ENCODE assay signal across 23 cellular contexts in genomic region chr7:117148971-117149370, GRCh38.
A peak's percentile ranks its signal among the peaks of the same experiment; 100 is the strongest.
DNase-seq lines count a peak whose midpoint lies in the region; ATAC-seq and TF ChIP-seq lines count a peak whose summit lies in the region.
"Had no signal": no experiment of that assay in that cellular context is flagged by ENCODE, and none has a peak within 500 bp of the region (broad histone marks: within the 10 kb centered on the region; RNA-seq: fewer than 3 reads in every experiment).

No MANE protein-coding gene starts in this region.

- CTCF ChIA-PET in CD8-positive, alpha-beta memory T cell (lab: Charles Lee) = no interaction called here

- no peak for DNase-seq in cardiac muscle cell (ENCODE audit: low read depth in 1 of 2, low spot score in 1 of 2)
- no peak for DNase-seq in heart left ventricle
- DNase-seq in glutamatergic neuron = no peak
- peak; percentile 44 for DNase-seq in iPS-NIHi7 (ENCODE audit: extremely low spot score)
- no peak for DNase-seq in prostate gland (ENCODE audit: low spot score)
- DNase-seq in kidney glomerular epithelial cell (lab: John Stamatoyannopoulos, UW) = no peak
- no peak for DNase-seq in CD8-positive, alpha-beta memory T cell
- DNase-seq: DMS153, DND-41, HFFc6, MM.1S, NCI-H2029, NCI-H446, NCI-H526 treated with DMSO at 0.1 percent for 48 hours, Right ventricle myocardium superior, RPMI8226 had no signal

- no peak for TF ChIP-seq CTCF in cardiac muscle cell (IDR thresholded peaks at IDR 0.05; ENCODE audit: low read depth, low read length)
- TF ChIP-seq CTCF in heart left ventricle (IDR thresholded peaks at IDR 0.05) = no peak
- TF ChIP-seq CTCF in glutamatergic neuron (IDR thresholded peaks at IDR 0.05; ENCODE audit: partially characterized antibody, unreplicated experiment) = no peak
- TF ChIP-seq CTCF in prostate gland (IDR thresholded peaks at IDR 0.05) = no peak

- POLR2A ChIA-PET in CD8-positive, alpha-beta memory T cell (lab: Charles Lee) = no interaction called here

- no peak overlapping the region for H3K4me3 Mint-ChIP-seq in glutamatergic neuron (ENCODE audit: unreplicated experiment)
- no peak overlapping the region for H3K4me3 Mint-ChIP-seq in CD8-positive, alpha-beta memory T cell
- H3K4me3 Mint-ChIP-seq: B cell, HFFc6, IgD-negative memory B cell had no signal

- H3K9me3 ChIP-seq in cardiac muscle cell (ENCODE audit: low read depth) (no peaks in the 10 kb centered on the region), heart left ventricle (no peaks in the 10 kb centered on the region), prostate gland (no peaks in the 10 kb centered on the region)
- H3K9me3 ChIP-seq in CD8-positive, alpha-beta memory T cell (ENCODE audit: low read length) = no peaks in the 10 kb centered on the region
- H3K9me3 ChIP-seq: HAP-1, SJSA1 had no signal

- H3K9me3 Mint-ChIP-seq in glutamatergic neuron (ENCODE audit: unreplicated experiment) = peaks cover 5% of the 10 kb centered on the region
- H3K9me3 Mint-ChIP-seq in CD8-positive, alpha-beta memory T cell = no peaks in the 10 kb centered on the region
- H3K9me3 Mint-ChIP-seq: HFFc6, IgD-negative memory B cell had no signal

- H3K36me3 ChIP-seq in cardiac muscle cell = peaks cover 1% of the 10 kb centered on the region
- peaks cover 0 to 4% (median 0%) of the 10 kb centered on the region in 9 donors for H3K36me3 ChIP-seq in heart left ventricle
- H3K36me3 ChIP-seq in prostate gland = no peaks in the 10 kb centered on the region
- H3K36me3 ChIP-seq in CD8-positive, alpha-beta memory T cell (ENCODE audit: insufficient read depth, low read length) = no peaks in the 10 kb centered on the region
- H3K36me3 ChIP-seq: HAP-1 had no signal

- H3K27ac Mint-ChIP-seq in glutamatergic neuron (ENCODE audit: unreplicated experiment) = peak overlapping the region; percentile 90
- no peak overlapping the region for H3K27ac Mint-ChIP-seq in CD8-positive, alpha-beta memory T cell
- H3K27ac Mint-ChIP-seq: B cell, HFFc6, IgD-negative memory B cell had no signal

- WGBS in heart left ventricle, 4 donors = 94 to 97% (median 94%) methylated on average over 4 of the region's 4 CpGs
- WGBS in prostate gland = 91% methylated on average over 4 of the region's 4 CpGs

- peak overlapping the region; percentile 63 for H3K27ac ChIP-seq in cardiac muscle cell
- no peak overlapping the region for H3K27ac ChIP-seq in heart left ventricle
- no peak overlapping the region for H3K27ac ChIP-seq in prostate gland
- no peak overlapping the region for H3K27ac ChIP-seq in CD8-positive, alpha-beta memory T cell (ENCODE audit: low read depth, low read length)
- H3K27ac ChIP-seq: 22Rv1, C4-2B, KMS-11, SJSA1 had no signal

- H3K4me3 ChIP-seq in cardiac muscle cell (no peak overlapping the region), heart left ventricle (no peak overlapping the region), prostate gland (no peak overlapping the region)
- H3K4me3 ChIP-seq in CD8-positive, alpha-beta memory T cell (ENCODE audit: low read length) = no peak overlapping the region
- H3K4me3 ChIP-seq: HAP-1, SJSA1 had no signal

- TF ChIP-seq POLR2A in heart left ventricle (IDR thresholded peaks at IDR 0.05) = no peak
- no peak for TF ChIP-seq POLR2A in prostate gland (IDR thresholded peaks at IDR 0.05)

- peaks cover 37% of the 10 kb centered on the region for H3K4me1 Mint-ChIP-seq in glutamatergic neuron (ENCODE audit: low read depth, unreplicated experiment)
- no peaks in the 10 kb centered on the region for H3K4me1 Mint-ChIP-seq in CD8-positive, alpha-beta memory T cell
- H3K4me1 Mint-ChIP-seq: B cell, IgD-negative memory B cell had no signal

- H3K4me1 ChIP-seq in cardiac muscle cell (ENCODE audit: low read depth) = peaks cover 40% of the 10 kb centered on the region
- peaks cover 0 to 23% (median 6%) of the 10 kb centered on the region in 12 donors for H3K4me1 ChIP-seq in heart left ventricle
- H3K4me1 ChIP-seq in prostate gland (replicated peaks) = no peaks in the 10 kb centered on the region
- no peaks in the 10 kb centered on the region for H3K4me1 ChIP-seq in CD8-positive, alpha-beta memory T cell (ENCODE audit: insufficient read depth, low read length)
- H3K4me1 ChIP-seq: HAP-1, SJSA1 had no signal

- peaks cover 2% of the 10 kb centered on the region for H3K27me3 Mint-ChIP-seq in glutamatergic neuron (ENCODE audit: unreplicated experiment)
- no peaks in the 10 kb centered on the region for H3K27me3 Mint-ChIP-seq in CD8-positive, alpha-beta memory T cell
- H3K27me3 Mint-ChIP-seq: B cell, IgD-negative memory B cell had no signal

- H3K36me3 Mint-ChIP-seq in glutamatergic neuron (ENCODE audit: unreplicated experiment) = peaks cover 6% of the 10 kb centered on the region
- peaks cover 0 to 7% (median 4%) of the 10 kb centered on the region in 3 donors for H3K36me3 Mint-ChIP-seq in CD8-positive, alpha-beta memory T cell

- intact Hi-C loops in heart left ventricle (cut with DNase I) = no loop called here
- intact Hi-C loops in prostate gland (cut with DNase I) = no loop called here

- no peak for ATAC-seq in heart left ventricle

- no peaks in the 10 kb centered on the region for H3K27me3 ChIP-seq in cardiac muscle cell
- H3K27me3 ChIP-seq in heart left ventricle = no peaks in the 10 kb centered on the region
- H3K27me3 ChIP-seq in prostate gland (replicated peaks; ENCODE audit: insufficient read depth) = no peaks in the 10 kb centered on the region
- H3K27me3 ChIP-seq in CD8-positive, alpha-beta memory T cell (ENCODE audit: insufficient read depth, low read length, poor library complexity, severe bottlenecking) = no peaks in the 10 kb centered on the region
- H3K27me3 ChIP-seq: SJSA1 had no signal
